ENCODE assay signal across 8 cellular contexts in genomic region chr15:68819451-68820204, GRCh38. TPM values are rescaled to one million over a fixed set of nuclear protein-coding genes. Genes with fewer than 3 reads are reported as not detected.
DNase-seq lines count a peak whose midpoint lies in the region; ATAC-seq and TF ChIP-seq lines count a peak whose summit lies in the region.

No MANE protein-coding gene starts in this region.

- peak overlapping the region; percentile 93 for H3K9ac ChIP-seq in muscle layer of colon (ENCODE audit: low read length)

- H3K4me1 ChIP-seq in muscle layer of colon (ENCODE audit: insufficient read depth, low read length) (peaks cover 25% of the 10 kb centered on the region), testis (peaks cover 7% of the 10 kb centered on the region)

- TF ChIP-seq POLR2A in testis (IDR thresholded peaks at IDR 0.05), result no peak

- H3K27me3 ChIP-seq in muscle layer of colon (ENCODE audit: control insufficient read depth in 1 of 2, insufficient read depth in 2 of 2, low read length in 2 of 2) (no peaks in the 10 kb centered on the region), testis (no peaks in the 10 kb centered on the region)

- no peaks in the 10 kb centered on the region for H3K36me3 ChIP-seq in muscle layer of colon (ENCODE audit: insufficient read depth, low read length)
- no peaks in the 10 kb centered on the region for H3K36me3 ChIP-seq in testis (ENCODE audit: low read depth, missing control alignments)

- intact Hi-C loops in testis (cut with DNase I; ENCODE audit: low total_unique reads), result no loop called here

- DNase-seq in activated CD4-positive, CD25-positive, alpha-beta regulatory T cell treated with anti-CD3 and anti-CD28 coated beads, Interleukin-2, amount 50 U/mL, for 72 hours, result peak; percentile 52
- DNase-seq in NCI-H345 (lab: John Stamatoyannopoulos, UW), result peak; percentile 54
- DNase-seq in activated T-cell treated with anti-CD3 and anti-CD28 coated beads for 48 hours (ENCODE audit: low read depth), result peak; percentile 40
- DNase-seq in epithelial cell of proximal tubule (ENCODE audit: low read depth), result no peak
- DNase-seq in testis, result peak; percentile 73

- 0 to 1% methylated on average over 18 to 52 of the region's 52 CpGs for WGBS in testis, 2 donors

- H3K4me3 ChIP-seq in epithelial cell of proximal tubule (ENCODE audit: low read depth, low read length) (peak overlapping the region; percentile 94), muscle layer of colon (ENCODE audit: low read depth in 1 of 2, low read length in 2 of 2) (peak overlapping the region; percentile 91 to 97), testis (peak overlapping the region; percentile 75 to 90)

- ATAC-seq in activated CD4-positive, CD25-positive, alpha-beta regulatory T cell treated with anti-CD3 and anti-CD28 coated beads, Interleukin-2, amount 50 U/mL, for 24 hours, result no peak
- ATAC-seq in HG03565 (IDR thresholded peaks at IDR 0.05; ENCODE audit: unreplicated experiment), result no peak

- H3K27ac ChIP-seq in muscle layer of colon (ENCODE audit: low read depth, low read length) (peak overlapping the region; percentile 100), testis (peak overlapping the region; percentile 98 to 99)

- TF ChIP-seq CTCF in epithelial cell of proximal tubule (conservative IDR thresholded peaks at IDR 0.05; ENCODE audit: low read depth, low read length) (no peak), testis (IDR thresholded peaks at IDR 0.05) (no peak)

- H3K9me3 ChIP-seq in muscle layer of colon (ENCODE audit: low read length), result no peaks in the 10 kb centered on the region
- no peaks in the 10 kb centered on the region for H3K9me3 ChIP-seq in testis

RNA-seq across cellular contexts. Expression of gene ANP32A, which starts 1.1 kb away (rescaled TPM):
- 65.8 and 99.5 TPM in 2 replicates for total RNA-seq in epithelial cell of proximal tubule
- 10 to 100 TPM; 32.9 to 41.3 TPM for total RNA-seq in testis
- polyA plus RNA-seq in testis (ENCODE audit: insufficient read depth, low read depth, low replicate concordance), result 49.5 TPM
